ENCODE assay signal across 8 cellular contexts in the genomic region with DNA sequence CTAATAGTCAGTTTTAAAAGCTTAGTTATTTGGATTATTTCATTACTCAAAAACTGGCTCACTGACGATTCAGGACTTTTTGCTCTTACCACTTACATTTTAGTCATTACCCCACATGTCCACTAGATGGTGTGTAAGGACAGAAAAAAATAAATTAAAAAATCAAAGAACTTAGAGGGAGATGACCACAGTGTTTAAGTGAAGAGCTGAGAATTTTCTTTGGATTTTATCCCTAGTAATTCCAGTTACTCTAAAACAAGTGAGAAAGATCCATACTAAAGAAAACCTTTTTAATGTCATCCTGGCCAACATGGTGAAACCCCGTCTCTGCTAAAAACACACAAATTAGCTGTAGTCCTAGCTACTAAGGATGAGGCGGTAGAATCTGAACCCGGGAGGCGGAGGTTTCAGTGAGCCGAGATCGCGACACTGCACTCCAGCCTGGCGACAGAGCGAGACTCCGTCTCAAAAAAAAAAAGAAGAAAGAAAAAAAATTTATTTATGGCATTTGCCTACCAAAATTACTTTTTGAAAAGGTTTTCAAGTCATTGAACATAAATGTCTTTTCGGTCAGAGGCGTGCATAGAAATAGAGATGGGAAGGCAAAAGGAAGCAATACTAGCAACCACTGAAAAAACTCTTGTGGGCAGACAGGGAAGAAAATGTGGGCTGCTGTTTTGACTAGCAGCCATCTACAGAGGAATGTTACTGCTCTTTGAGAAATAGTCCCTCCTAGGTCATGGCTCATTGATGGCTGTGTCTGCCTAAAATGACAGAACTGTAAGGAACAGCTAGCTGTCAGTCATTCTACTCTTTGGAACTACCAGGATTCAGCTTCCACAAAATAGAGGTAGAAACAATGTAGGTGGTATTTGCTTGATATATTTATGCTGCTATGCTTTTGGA. TPM values are rescaled to one million over a fixed set of nuclear protein-coding genes. Genes with fewer than 3 reads are reported as not detected.
A peak's percentile ranks its signal among the peaks of the same experiment; 100 is the strongest.
DNase-seq lines count a peak whose midpoint lies in the region; ATAC-seq and TF ChIP-seq lines count a peak whose summit lies in the region.

No MANE protein-coding gene starts in this region.

- no peak overlapping the region for H3K27ac ChIP-seq in stomach

- TF ChIP-seq EP300 in stomach (IDR thresholded peaks at IDR 0.05): no peak

- no peaks in the 10 kb centered on the region for H3K36me3 Mint-ChIP-seq in brain
- no peaks in the 10 kb centered on the region for H3K36me3 Mint-ChIP-seq in immature natural killer cell

- WGBS in stomach, 5 donors: 39 to 43% (median 41%) methylated on average over 13 of the region's 13 CpGs

- H3K27me3 ChIP-seq in stomach: no peaks in the 10 kb centered on the region

- H3K9me3 ChIP-seq in stomach: no peaks in the 10 kb centered on the region

- H3K36me3 ChIP-seq in stomach: no peaks in the 10 kb centered on the region

- H3K9me3 Mint-ChIP-seq in brain: peaks cover 0 to 3% (median 0%) of the 10 kb centered on the region in 5 experiments
- no peaks in the 10 kb centered on the region for H3K9me3 Mint-ChIP-seq in immature natural killer cell

- H3K27me3 Mint-ChIP-seq in brain (peaks cover 4% of the 10 kb centered on the region), immature natural killer cell (ENCODE audit: low read depth in 3 of 3) (peaks cover 0 to 7% (median 0%) of the 10 kb centered on the region in 3 donors)

- H3K4me3 ChIP-seq in stomach: peak overlapping the region in 1 of 4 donors; percentile 11

- H3K4me1 ChIP-seq in stomach: peaks cover 0 to 5% (median 0%) of the 10 kb centered on the region in 4 donors

- TF ChIP-seq CTCF in brain (conservative IDR thresholded peaks at IDR 0.05) (peak; percentile 78 to 79), stomach (IDR thresholded peaks at IDR 0.05) (peak in 5 of 7 experiments; percentile 57 to 80 (median 71))

- H3K27ac Mint-ChIP-seq in brain: no peak overlapping the region
- no peak overlapping the region for H3K27ac Mint-ChIP-seq in immature natural killer cell

- DNase-seq in DMS 273 (lab: John Stamatoyannopoulos, UW; ENCODE audit: unreplicated experiment) (peak; percentile 40), NCI-H2227 treated with DMSO at 0.1 percent for 48 hours (lab: John Stamatoyannopoulos, UW) (peak; percentile 11), immature natural killer cell (peak; percentile 47 to 50 (median 49)), stomach (no peak), GDM1 (lab: John Stamatoyannopoulos, UW) (no peak)

- ATAC-seq in GM18517 (IDR thresholded peaks at IDR 0.05; ENCODE audit: unreplicated experiment) (peak; percentile 84), HG02938 (IDR thresholded peaks at IDR 0.05; ENCODE audit: unreplicated experiment) (peak; percentile 61)

- no peak for TF ChIP-seq POLR2A in stomach (IDR thresholded peaks at IDR 0.05)

- H3K4me3 Mint-ChIP-seq in brain (peak overlapping the region; percentile 28 to 78 (median 71)), immature natural killer cell (peak overlapping the region in 2 of 5 donors; percentile 0 to 54)

- H3K4me1 Mint-ChIP-seq in brain (no peaks in the 10 kb centered on the region), immature natural killer cell (peaks cover 9 to 18% of the 10 kb centered on the region in 2 donors)

- intact Hi-C loops in stomach (cut with DNase I; ENCODE audit: low total_unique reads): loop anchor here (5.0 kb wide), 1 partner anchor 105 kb away; no protein-coding TSS in a partner anchor

RNA-seq across cellular contexts. Expression of a gene that starts 26.6 kb away (rescaled TPM):
- polyA plus RNA-seq in brain (ENCODE audit: insufficient read depth, low read depth, low replicate concordance) (not detected), immature natural killer cell (not detected), stomach (10 to 100 TPM in 1 of 3 donors, not detected in 2; 80.3 TPM)
- 1 to 10 TPM in 1 of 5 donors, not detected in 4; 1.5 TPM for total RNA-seq in stomach

Comparison
In these comparisons a context has a peak if more than half of its experiments do, and no peak if none do; other contexts are left out.
1. DNase-seq: peak in DMS 273 (single experiment), NCI-H2227 treated with DMSO at 0.1 percent for 48 hours (single experiment) and immature natural killer cell (3 of 3); none in stomach (single experiment) and GDM1 (single experiment).